ENCODE assay signal across 1 cellular context in the genomic region with DNA sequence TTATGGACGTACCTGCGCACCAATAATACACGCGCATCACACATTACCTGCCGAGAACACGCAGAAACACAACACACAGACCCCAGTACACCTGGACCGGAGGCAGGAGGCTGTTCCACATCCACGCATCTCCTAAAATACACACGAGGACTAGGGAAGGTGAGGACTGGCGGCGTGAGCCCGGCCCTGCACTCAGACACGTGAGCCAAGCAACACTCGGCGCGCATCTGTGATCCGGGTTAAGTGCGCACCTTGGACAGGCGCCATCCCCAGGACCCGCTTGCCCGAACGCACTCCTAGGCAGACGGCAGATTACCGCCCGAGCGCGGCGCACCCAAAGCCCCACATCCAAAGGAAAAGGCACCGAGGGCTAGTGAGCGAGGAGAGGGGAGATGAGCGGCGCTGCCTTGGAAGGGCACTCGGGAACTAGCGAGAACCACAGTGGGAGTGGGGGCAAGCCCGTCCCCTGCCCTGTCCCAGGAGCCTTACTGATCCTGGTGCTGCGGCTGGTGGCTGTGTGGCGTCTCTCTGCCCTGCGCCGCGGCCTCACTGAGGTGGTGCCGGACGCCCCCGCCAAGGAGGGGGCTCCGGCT.
TF ChIP-seq lines count a peak whose summit lies in the region.

No MANE protein-coding gene starts in this region.

TF ChIP-seq in HepG2, 621 proteins besides CTCF, POLR2A, EP300 and RAD21 (continued from another document and continues in another):
- TF ChIP-seq, protein P1, sequence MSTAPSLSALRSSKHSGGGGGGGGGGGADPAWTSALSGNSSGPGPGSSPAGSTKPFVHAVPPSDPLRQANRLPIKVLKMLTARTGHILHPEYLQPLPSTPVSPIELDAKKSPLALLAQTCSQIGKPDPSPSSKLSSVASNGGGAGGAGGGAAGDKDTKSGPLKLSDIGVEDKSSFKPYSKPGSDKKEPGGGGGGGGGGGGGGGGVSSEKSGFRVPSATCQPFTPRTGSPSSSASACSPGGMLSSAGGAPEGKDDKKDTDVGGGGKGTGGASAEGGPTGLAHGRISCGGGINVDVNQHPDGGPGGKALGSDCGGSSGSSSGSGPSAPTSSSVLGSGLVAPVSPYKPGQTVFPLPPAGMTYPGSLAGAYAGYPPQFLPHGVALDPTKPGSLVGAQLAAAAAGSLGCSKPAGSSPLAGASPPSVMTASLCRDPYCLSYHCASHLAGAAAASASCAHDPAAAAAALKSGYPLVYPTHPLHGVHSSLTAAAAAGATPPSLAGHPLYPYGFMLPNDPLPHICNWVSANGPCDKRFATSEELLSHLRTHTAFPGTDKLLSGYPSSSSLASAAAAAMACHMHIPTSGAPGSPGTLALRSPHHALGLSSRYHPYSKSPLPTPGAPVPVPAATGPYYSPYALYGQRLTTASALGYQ (CRISPR knock-in tag; IDR thresholded peaks at IDR 0.05), result no peak
- TF ChIP-seq ZNF382 (CRISPR knock-in tag; IDR thresholded peaks at IDR 0.05; ENCODE audit: borderline replicate concordance), result no peak
- TF ChIP-seq, protein P2, sequence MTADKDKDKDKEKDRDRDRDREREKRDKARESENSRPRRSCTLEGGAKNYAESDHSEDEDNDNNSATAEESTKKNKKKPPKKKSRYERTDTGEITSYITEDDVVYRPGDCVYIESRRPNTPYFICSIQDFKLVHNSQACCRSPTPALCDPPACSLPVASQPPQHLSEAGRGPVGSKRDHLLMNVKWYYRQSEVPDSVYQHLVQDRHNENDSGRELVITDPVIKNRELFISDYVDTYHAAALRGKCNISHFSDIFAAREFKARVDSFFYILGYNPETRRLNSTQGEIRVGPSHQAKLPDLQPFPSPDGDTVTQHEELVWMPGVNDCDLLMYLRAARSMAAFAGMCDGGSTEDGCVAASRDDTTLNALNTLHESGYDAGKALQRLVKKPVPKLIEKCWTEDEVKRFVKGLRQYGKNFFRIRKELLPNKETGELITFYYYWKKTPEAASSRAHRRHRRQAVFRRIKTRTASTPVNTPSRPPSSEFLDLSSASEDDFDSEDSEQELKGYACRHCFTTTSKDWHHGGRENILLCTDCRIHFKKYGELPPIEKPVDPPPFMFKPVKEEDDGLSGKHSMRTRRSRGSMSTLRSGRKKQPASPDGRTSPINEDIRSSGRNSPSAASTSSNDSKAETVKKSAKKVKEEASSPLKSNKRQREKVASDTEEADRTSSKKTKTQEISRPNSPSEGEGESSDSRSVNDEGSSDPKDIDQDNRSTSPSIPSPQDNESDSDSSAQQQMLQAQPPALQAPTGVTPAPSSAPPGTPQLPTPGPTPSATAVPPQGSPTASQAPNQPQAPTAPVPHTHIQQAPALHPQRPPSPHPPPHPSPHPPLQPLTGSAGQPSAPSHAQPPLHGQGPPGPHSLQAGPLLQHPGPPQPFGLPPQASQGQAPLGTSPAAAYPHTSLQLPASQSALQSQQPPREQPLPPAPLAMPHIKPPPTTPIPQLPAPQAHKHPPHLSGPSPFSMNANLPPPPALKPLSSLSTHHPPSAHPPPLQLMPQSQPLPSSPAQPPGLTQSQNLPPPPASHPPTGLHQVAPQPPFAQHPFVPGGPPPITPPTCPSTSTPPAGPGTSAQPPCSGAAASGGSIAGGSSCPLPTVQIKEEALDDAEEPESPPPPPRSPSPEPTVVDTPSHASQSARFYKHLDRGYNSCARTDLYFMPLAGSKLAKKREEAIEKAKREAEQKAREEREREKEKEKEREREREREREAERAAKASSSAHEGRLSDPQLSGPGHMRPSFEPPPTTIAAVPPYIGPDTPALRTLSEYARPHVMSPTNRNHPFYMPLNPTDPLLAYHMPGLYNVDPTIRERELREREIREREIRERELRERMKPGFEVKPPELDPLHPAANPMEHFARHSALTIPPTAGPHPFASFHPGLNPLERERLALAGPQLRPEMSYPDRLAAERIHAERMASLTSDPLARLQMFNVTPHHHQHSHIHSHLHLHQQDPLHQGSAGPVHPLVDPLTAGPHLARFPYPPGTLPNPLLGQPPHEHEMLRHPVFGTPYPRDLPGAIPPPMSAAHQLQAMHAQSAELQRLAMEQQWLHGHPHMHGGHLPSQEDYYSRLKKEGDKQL (CRISPR knock-in tag; IDR thresholded peaks at IDR 0.05; ENCODE audit: low read depth), result no peak
- no peak for TF ChIP-seq ZFP37 (CRISPR knock-in tag; IDR thresholded peaks at IDR 0.05; ENCODE audit: borderline replicate concordance)
- TF ChIP-seq, protein P3, sequence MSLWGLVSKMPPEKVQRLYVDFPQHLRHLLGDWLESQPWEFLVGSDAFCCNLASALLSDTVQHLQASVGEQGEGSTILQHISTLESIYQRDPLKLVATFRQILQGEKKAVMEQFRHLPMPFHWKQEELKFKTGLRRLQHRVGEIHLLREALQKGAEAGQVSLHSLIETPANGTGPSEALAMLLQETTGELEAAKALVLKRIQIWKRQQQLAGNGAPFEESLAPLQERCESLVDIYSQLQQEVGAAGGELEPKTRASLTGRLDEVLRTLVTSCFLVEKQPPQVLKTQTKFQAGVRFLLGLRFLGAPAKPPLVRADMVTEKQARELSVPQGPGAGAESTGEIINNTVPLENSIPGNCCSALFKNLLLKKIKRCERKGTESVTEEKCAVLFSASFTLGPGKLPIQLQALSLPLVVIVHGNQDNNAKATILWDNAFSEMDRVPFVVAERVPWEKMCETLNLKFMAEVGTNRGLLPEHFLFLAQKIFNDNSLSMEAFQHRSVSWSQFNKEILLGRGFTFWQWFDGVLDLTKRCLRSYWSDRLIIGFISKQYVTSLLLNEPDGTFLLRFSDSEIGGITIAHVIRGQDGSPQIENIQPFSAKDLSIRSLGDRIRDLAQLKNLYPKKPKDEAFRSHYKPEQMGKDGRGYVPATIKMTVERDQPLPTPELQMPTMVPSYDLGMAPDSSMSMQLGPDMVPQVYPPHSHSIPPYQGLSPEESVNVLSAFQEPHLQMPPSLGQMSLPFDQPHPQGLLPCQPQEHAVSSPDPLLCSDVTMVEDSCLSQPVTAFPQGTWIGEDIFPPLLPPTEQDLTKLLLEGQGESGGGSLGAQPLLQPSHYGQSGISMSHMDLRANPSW (CRISPR knock-in tag; IDR thresholded peaks at IDR 0.05; ENCODE audit: borderline replicate concordance), result 0 out of 2 replicates have a peak, but pooled peaks have one; percentile 20
- no peak for TF ChIP-seq FOXM1 (CRISPR knock-in tag; IDR thresholded peaks at IDR 0.05)
- no peak for TF ChIP-seq ZNF274 (CRISPR knock-in tag; IDR thresholded peaks at IDR 0.05)
- TF ChIP-seq, protein P4, sequence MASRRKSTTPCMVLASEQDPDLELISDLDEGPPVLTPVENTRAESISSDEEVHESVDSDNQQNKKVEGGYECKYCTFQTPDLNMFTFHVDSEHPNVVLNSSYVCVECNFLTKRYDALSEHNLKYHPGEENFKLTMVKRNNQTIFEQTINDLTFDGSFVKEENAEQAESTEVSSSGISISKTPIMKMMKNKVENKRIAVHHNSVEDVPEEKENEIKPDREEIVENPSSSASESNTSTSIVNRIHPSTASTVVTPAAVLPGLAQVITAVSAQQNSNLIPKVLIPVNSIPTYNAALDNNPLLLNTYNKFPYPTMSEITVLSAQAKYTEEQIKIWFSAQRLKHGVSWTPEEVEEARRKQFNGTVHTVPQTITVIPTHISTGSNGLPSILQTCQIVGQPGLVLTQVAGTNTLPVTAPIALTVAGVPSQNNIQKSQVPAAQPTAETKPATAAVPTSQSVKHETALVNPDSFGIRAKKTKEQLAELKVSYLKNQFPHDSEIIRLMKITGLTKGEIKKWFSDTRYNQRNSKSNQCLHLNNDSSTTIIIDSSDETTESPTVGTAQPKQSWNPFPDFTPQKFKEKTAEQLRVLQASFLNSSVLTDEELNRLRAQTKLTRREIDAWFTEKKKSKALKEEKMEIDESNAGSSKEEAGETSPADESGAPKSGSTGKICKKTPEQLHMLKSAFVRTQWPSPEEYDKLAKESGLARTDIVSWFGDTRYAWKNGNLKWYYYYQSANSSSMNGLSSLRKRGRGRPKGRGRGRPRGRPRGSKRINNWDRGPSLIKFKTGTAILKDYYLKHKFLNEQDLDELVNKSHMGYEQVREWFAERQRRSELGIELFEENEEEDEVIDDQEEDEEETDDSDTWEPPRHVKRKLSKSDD (CRISPR knock-in tag; IDR thresholded peaks at IDR 0.05; ENCODE audit: low read depth), result no peak; the same call in 1 of the 2 replicates
- TF ChIP-seq, protein P5, sequence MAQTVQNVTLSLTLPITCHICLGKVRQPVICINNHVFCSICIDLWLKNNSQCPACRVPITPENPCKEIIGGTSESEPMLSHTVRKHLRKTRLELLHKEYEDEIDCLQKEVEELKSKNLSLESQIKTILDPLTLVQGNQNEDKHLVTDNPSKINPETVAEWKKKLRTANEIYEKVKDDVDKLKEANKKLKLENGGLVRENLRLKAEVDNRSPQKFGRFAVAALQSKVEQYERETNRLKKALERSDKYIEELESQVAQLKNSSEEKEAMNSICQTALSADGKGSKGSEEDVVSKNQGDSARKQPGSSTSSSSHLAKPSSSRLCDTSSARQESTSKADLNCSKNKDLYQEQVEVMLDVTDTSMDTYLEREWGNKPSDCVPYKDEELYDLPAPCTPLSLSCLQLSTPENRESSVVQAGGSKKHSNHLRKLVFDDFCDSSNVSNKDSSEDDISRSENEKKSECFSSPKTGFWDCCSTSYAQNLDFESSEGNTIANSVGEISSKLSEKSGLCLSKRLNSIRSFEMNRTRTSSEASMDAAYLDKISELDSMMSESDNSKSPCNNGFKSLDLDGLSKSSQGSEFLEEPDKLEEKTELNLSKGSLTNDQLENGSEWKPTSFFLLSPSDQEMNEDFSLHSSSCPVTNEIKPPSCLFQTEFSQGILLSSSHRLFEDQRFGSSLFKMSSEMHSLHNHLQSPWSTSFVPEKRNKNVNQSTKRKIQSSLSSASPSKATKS (CRISPR knock-in tag; IDR thresholded peaks at IDR 0.05), result no peak
- TF ChIP-seq, protein P6, sequence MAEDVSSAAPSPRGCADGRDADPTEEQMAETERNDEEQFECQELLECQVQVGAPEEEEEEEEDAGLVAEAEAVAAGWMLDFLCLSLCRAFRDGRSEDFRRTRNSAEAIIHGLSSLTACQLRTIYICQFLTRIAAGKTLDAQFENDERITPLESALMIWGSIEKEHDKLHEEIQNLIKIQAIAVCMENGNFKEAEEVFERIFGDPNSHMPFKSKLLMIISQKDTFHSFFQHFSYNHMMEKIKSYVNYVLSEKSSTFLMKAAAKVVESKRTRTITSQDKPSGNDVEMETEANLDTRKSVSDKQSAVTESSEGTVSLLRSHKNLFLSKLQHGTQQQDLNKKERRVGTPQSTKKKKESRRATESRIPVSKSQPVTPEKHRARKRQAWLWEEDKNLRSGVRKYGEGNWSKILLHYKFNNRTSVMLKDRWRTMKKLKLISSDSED (CRISPR knock-in tag; IDR thresholded peaks at IDR 0.05), result no peak
- TF ChIP-seq POGZ (CRISPR knock-in tag; IDR thresholded peaks at IDR 0.05), result no peak
- TF ChIP-seq, protein P7, sequence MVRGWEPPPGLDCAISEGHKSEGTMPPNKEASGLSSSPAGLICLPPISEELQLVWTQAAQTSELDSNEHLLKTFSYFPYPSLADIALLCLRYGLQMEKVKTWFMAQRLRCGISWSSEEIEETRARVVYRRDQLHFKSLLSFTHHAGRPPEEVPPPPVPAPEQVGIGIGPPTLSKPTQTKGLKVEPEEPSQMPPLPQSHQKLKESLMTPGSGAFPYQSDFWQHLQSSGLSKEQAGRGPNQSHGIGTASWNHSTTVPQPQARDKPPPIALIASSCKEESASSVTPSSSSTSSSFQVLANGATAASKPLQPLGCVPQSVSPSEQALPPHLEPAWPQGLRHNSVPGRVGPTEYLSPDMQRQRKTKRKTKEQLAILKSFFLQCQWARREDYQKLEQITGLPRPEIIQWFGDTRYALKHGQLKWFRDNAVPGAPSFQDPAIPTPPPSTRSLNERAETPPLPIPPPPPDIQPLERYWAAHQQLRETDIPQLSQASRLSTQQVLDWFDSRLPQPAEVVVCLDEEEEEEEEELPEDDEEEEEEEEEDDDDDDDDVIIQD (CRISPR knock-in tag; IDR thresholded peaks at IDR 0.05; ENCODE audit: low read depth), result no peak
- TF ChIP-seq HNF4A (CRISPR knock-in tag; IDR thresholded peaks at IDR 0.05), result no peak
- no peak for TF ChIP-seq YEATS2 (CRISPR knock-in tag; IDR thresholded peaks at IDR 0.05; ENCODE audit: borderline replicate concordance)
- no peak for TF ChIP-seq ZNF616 (CRISPR knock-in tag; IDR thresholded peaks at IDR 0.05; ENCODE audit: low read depth)
- TF ChIP-seq CCDC6 (CRISPR knock-in tag; IDR thresholded peaks at IDR 0.05), result no peak
- TF ChIP-seq, protein P8, sequence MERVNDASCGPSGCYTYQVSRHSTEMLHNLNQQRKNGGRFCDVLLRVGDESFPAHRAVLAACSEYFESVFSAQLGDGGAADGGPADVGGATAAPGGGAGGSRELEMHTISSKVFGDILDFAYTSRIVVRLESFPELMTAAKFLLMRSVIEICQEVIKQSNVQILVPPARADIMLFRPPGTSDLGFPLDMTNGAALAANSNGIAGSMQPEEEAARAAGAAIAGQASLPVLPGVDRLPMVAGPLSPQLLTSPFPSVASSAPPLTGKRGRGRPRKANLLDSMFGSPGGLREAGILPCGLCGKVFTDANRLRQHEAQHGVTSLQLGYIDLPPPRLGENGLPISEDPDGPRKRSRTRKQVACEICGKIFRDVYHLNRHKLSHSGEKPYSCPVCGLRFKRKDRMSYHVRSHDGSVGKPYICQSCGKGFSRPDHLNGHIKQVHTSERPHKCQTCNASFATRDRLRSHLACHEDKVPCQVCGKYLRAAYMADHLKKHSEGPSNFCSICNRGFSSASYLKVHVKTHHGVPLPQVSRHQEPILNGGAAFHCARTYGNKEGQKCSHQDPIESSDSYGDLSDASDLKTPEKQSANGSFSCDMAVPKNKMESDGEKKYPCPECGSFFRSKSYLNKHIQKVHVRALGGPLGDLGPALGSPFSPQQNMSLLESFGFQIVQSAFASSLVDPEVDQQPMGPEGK (CRISPR knock-in tag; IDR thresholded peaks at IDR 0.05), result 0 out of 2 replicates have a peak, but pooled peaks have one; percentile 43
- TF ChIP-seq NONO (IDR thresholded peaks at IDR 0.05), result no peak
- TF ChIP-seq NONO (CRISPR knock-in tag; conservative IDR thresholded peaks at IDR 0.05), result peak; percentile 66; the same call in 1 of the 2 replicates
- TF ChIP-seq TSC22D2 (CRISPR knock-in tag; IDR thresholded peaks at IDR 0.05; ENCODE audit: borderline replicate concordance), result no peak
- no peak for TF ChIP-seq SSRP1 (CRISPR knock-in tag; IDR thresholded peaks at IDR 0.05)
- TF ChIP-seq, protein P9, sequence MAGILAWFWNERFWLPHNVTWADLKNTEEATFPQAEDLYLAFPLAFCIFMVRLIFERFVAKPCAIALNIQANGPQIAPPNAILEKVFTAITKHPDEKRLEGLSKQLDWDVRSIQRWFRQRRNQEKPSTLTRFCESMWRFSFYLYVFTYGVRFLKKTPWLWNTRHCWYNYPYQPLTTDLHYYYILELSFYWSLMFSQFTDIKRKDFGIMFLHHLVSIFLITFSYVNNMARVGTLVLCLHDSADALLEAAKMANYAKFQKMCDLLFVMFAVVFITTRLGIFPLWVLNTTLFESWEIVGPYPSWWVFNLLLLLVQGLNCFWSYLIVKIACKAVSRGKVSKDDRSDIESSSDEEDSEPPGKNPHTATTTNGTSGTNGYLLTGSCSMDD (CRISPR knock-in tag; IDR thresholded peaks at IDR 0.05), result no peak
- TF ChIP-seq KMT2B (CRISPR knock-in tag; IDR thresholded peaks at IDR 0.05), result peak; percentile 47; the same call in 1 of the 2 replicates
- TF ChIP-seq, protein P10, sequence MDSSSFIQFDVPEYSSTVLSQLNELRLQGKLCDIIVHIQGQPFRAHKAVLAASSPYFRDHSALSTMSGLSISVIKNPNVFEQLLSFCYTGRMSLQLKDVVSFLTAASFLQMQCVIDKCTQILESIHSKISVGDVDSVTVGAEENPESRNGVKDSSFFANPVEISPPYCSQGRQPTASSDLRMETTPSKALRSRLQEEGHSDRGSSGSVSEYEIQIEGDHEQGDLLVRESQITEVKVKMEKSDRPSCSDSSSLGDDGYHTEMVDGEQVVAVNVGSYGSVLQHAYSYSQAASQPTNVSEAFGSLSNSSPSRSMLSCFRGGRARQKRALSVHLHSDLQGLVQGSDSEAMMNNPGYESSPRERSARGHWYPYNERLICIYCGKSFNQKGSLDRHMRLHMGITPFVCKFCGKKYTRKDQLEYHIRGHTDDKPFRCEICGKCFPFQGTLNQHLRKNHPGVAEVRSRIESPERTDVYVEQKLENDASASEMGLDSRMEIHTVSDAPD (CRISPR knock-in tag; IDR thresholded peaks at IDR 0.05), result no peak
